In genomic region chr17:15354256-15354655, GRCh38 we compare ENCODE assay signal across 18 cellular contexts. TPM values are rescaled to one million over a fixed set of nuclear protein-coding genes. Genes with fewer than 3 reads are reported as not detected.
A peak's percentile ranks its signal among the peaks of the same experiment; 100 is the strongest.
DNase-seq lines count a peak whose midpoint lies in the region; ATAC-seq and FAIRE-seq lines count a peak whose summit lies in the region.
"Had no signal": no experiment of that assay in that cellular context is flagged by ENCODE, and none has a peak within 500 bp of the region (broad histone marks: within the 10 kb centered on the region; RNA-seq: fewer than 3 reads in every experiment).

No MANE protein-coding gene starts in this region.

- no peaks in the 10 kb centered on the region for H3K36me3 ChIP-seq in small intestine (ENCODE audit: control insufficient read depth in 2 of 2, insufficient read depth in 2 of 2, low read length in 2 of 2)
- H3K36me3 ChIP-seq: HAP-1 had no signal

- H3K27ac ChIP-seq in small intestine (ENCODE audit: low read depth in 1 of 2, low read length in 1 of 2) = peak overlapping the region; percentile 5 to 48

- no peaks in the 10 kb centered on the region for H3K9me3 ChIP-seq in small intestine (ENCODE audit: control insufficient read depth, low read depth)
- H3K9me3 ChIP-seq: HAP-1 had no signal

- intact Hi-C loops in left colon (cut with DNase I, micrococcal nuclease) = no loop called here

- H3K4me3 ChIP-seq in small intestine (ENCODE audit: low read depth in 1 of 2, low read length in 2 of 2) = no peak overlapping the region
- H3K4me3 ChIP-seq: HAP-1 had no signal

- no peak for FAIRE-seq in small intestine (lab: Jason Lieb, UNC)
- FAIRE-seq: D721Med, H1 had no signal

- WGBS in small intestine, 3 donors = 22 to 67% (median 39%) methylated on average over 3 of the region's 3 CpGs

- ATAC-seq in left colon (peak; percentile 91), HG02852 (IDR thresholded peaks at IDR 0.05; ENCODE audit: unreplicated experiment) (no peak)
- ATAC-seq: CD8-positive, alpha-beta T cell had no signal

- peaks cover 4 to 15% of the 10 kb centered on the region in 2 donors for H3K4me1 ChIP-seq in small intestine (ENCODE audit: control insufficient read depth in 2 of 2, insufficient read depth in 1 of 2, low read depth in 1 of 2, low read length in 1 of 2)
- H3K4me1 ChIP-seq: HAP-1 had no signal

- in situ Hi-C loops in G401 (cut with HindIII; ENCODE audit: low sequenced_read_pairs) = no loop called here

- peak; percentile 62 for DNase-seq in HuH-7 (ENCODE audit: low spot score)
- peak; percentile 52 for DNase-seq in SW480 (ENCODE audit: low spot score)
- peak; percentile 27 to 61 for DNase-seq in left colon
- DNase-seq in small intestine = peak; percentile 90
- no peak for DNase-seq in G401 (ENCODE audit: low spot score)
- no peak for DNase-seq in iPS-NIHi7 (ENCODE audit: extremely low spot score)
- DNase-seq: CD8-positive, alpha-beta T cell; COR-L47; DMS153; DND-41; GF-D8 had no signal

- H3K27me3 ChIP-seq in small intestine (ENCODE audit: control insufficient read depth in 2 of 2, insufficient read depth in 2 of 2, low read length in 2 of 2) = no peaks in the 10 kb centered on the region

RNA-seq across cellular contexts. Expression of gene TEKT3, which starts 12.9 kb away (rescaled TPM):
- total RNA-seq in left colon = under 1 TPM; 0.36 to 0.64 TPM
- polyA plus RNA-seq in small intestine = under 1 TPM in 1 of 3 donors, not detected in 2; 0.24 TPM
- total RNA-seq in G401 (2014; rRNA removed; shearing (Covaris generic)) = not detected in 2 replicates
- total RNA-seq: A673, HT-29 had no signal
- polyA plus RNA-seq: CD14-positive monocyte had no signal

Comparison
In these comparisons a context has a peak if more than half of its experiments do, and no peak if none do; other contexts are left out.
1. DNase-seq: peak in HuH-7 (single experiment), SW480 (single experiment), left colon (2 of 2) and small intestine (single experiment); none in G401 (single experiment) and iPS-NIHi7 (single experiment).